In genomic region chr6:781350-781961, GRCh38 we compare ENCODE assay signal across 2 cellular contexts.
TF ChIP-seq lines count a peak whose summit lies in the region.

No MANE protein-coding gene starts in this region.

TF ChIP-seq in HepG2, 621 proteins besides CTCF, POLR2A, EP300 and RAD21 (continued from another document):
- TF ChIP-seq ZBTB14 (CRISPR knock-in tag; IDR thresholded peaks at IDR 0.05), result no peak
- TF ChIP-seq MAFF (IDR thresholded peaks at IDR 0.05; ENCODE audit: low read depth, low read length), result 0 out of 2 replicates have a peak, but pooled peaks have one; percentile 4
- TF ChIP-seq ZNF710 (CRISPR knock-in tag; IDR thresholded peaks at IDR 0.05; ENCODE audit: borderline replicate concordance), result no peak

TF ChIP-seq in WTC11, 78 proteins besides CTCF, POLR2A, EP300 and RAD21 (continued from another document):
- no peak for TF ChIP-seq E2F1 (CRISPR knock-in tag; IDR thresholded peaks at IDR 0.05)
